8 cellular contexts compared by ENCODE assay signal in genomic region chr17:60135160-60135950, GRCh38. TPM values are rescaled to one million over a fixed set of nuclear protein-coding genes. Genes with fewer than 3 reads are reported as not detected.
DNase-seq lines count a peak whose midpoint lies in the region; TF ChIP-seq lines count a peak whose summit lies in the region.

No MANE protein-coding gene starts in this region.

- H3K36me3 Mint-ChIP-seq in HFFc6 (ENCODE audit: low read depth): peaks cover 20% of the 10 kb centered on the region

- H3K4me3 Mint-ChIP-seq in HFFc6: peak overlapping the region; percentile 97

- no peak for TF ChIP-seq CTCF in HFFc6 (IDR thresholded peaks at IDR 0.05)

- DNase-seq in HFFc6 (peak; percentile 87), NCI-H1436 treated with DMSO at 0.1 percent for 48 hours (lab: John Stamatoyannopoulos, UW) (peak; percentile 71), T-helper 9 cell (peak; percentile 61), astrocyte of the hippocampus (ENCODE audit: low read depth, low spot score) (peak; percentile 95), hippocampal formation (lab: John Stamatoyannopoulos, UW) (peak; percentile 84 to 85), retina (peak; percentile 93), NAMALWA (ENCODE audit: low spot score) (no peak)

- peaks cover 28% of the 10 kb centered on the region for H3K4me1 Mint-ChIP-seq in HFFc6 (ENCODE audit: low read depth)

- H3K9me3 Mint-ChIP-seq in HFFc6: no peaks in the 10 kb centered on the region

- peaks cover 16% of the 10 kb centered on the region for H3K27me3 Mint-ChIP-seq in HFFc6 (ENCODE audit: insufficient read depth)

- H3K27ac Mint-ChIP-seq in HFFc6: peak overlapping the region; percentile 92

- H3K4me3 ChIP-seq in GM08714 (ENCODE audit: low read length): peak overlapping the region; percentile 64

RNA-seq across cellular contexts. Expression of gene CA4, which starts 14.4 kb away (rescaled TPM):
- not detected for total RNA-seq in HFFc6 (2021; fragmentation: NEBNext Ultra II Directional; extraction: Animal tissue kit (Norgen Biotek cat#: 25700))

RNA-seq across cellular contexts. Expression of gene HEATR6, which starts 56.6 kb away (rescaled TPM):
- 10 to 100 TPM; 16.2 to 27.1 (median 21.0) TPM for total RNA-seq in HFFc6 (2021; fragmentation: NEBNext Ultra II Directional; extraction: Animal tissue kit (Norgen Biotek cat#: 25700))
